9 cellular contexts compared by ENCODE assay signal in the genomic region with DNA sequence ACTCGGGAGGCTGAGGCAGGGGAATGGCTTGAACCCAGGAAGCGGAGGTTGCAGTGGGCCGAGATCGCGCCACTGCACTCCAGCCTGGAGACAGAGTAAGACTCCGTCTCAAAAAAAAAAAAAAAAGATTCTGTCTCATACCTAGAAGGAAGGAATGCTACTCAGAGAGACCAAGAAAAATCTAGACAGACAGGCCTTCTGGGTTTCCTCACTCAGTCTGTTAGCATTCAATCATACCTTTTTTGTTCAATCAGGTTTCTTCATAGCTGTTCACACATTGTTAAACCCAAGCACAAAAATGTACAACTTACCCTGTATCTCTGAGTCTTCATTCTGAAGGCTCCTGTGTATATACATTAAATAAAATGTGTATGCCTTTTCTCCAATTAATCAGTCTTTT. TPM values are rescaled to one million over a fixed set of nuclear protein-coding genes. Genes with fewer than 3 reads are reported as not detected.
"Had no signal": no experiment of that assay in that cellular context is flagged by ENCODE, and none has a peak within 500 bp of the region (broad histone marks: within the 10 kb centered on the region; RNA-seq: fewer than 3 reads in every experiment).

No MANE protein-coding gene starts in this region.

- H3K36me3 ChIP-seq: HAP-1 had no signal

- DNase-seq: GM23248, GOT3, H7, H9, HCEC 1CT, HFFc6 had no signal

- H3K4me2 ChIP-seq: GM23338 had no signal

- H3K9me3 Mint-ChIP-seq: HFFc6 had no signal

- H3K4me3 Mint-ChIP-seq: GM23338, H9, HFFc6 had no signal

- H3K9ac ChIP-seq: GM23248 had no signal

- ATAC-seq: GM23338, HCT116 had no signal

- H3K27ac ChIP-seq: GM23248 had no signal

- H3K27ac Mint-ChIP-seq: GM23338, H9, HFFc6 had no signal

- H2AFZ ChIP-seq: GM23248 had no signal

- H3K4me3 ChIP-seq: GM23248, GM23338, HAP-1 had no signal

RNA-seq across cellular contexts. Expression of a gene that starts 40.5 kb away (rescaled TPM):
- total RNA-seq: H7 had no signal
